Comparison of ENCODE assay signal across 29 cellular contexts in genomic region chr10:117444497-117445040, GRCh38.
"Had no signal": no experiment of that assay in that cellular context is flagged by ENCODE, and none has a peak within 500 bp of the region (broad histone marks: within the 10 kb centered on the region; RNA-seq: fewer than 3 reads in every experiment).

No MANE protein-coding gene starts in this region.

- H3K27me3 ChIP-seq: body of pancreas, foreskin keratinocyte had no signal

- H3K9me3 ChIP-seq: body of pancreas, gastrocnemius medialis had no signal

- H3K36me3 ChIP-seq: gastrocnemius medialis, heart left ventricle, WERI-Rb-1 had no signal

- FAIRE-seq: colon, TTC549 had no signal

- H3K4me3 ChIP-seq: body of pancreas, gastrocnemius medialis, heart left ventricle had no signal

- ATAC-seq: activated CD4-positive, CD25-positive, alpha-beta regulatory T cell treated with anti-CD3 and anti-CD28 coated beads, Interleukin-2, amount 50 U/mL, for 24 hours; activated CD8-positive, alpha-beta T cell treated with anti-CD3 and anti-CD28 coated beads for 36 hours; activated T-cell treated with anti-CD3 and anti-CD28 coated beads, Interleukin-2, amount 50 U/mL, for 4 hours; activated T-helper 17 cell treated with anti-CD3 and anti-CD28 coated beads, Interleukin-2, amount 50 U/mL, for 72 hours; body of pancreas; foreskin keratinocyte; gastrocnemius medialis; heart left ventricle had no signal

- DNase-seq: activated B cell treated with CpG ODN at 0.5 μM for 24 hours; activated CD4-positive, alpha-beta T cell treated with anti-CD3 and anti-CD28 coated beads for 48 hours; activated CD4-positive, alpha-beta T cell treated with anti-CD3 and anti-CD28 coated beads, Interleukin-2, amount 50 U/mL, for 1 hour; activated CD4-positive, alpha-beta T cell treated with anti-CD3 and anti-CD28 coated beads, Interleukin-2, amount 50 U/mL, for 48 hours; activated CD8-positive, alpha-beta memory T cell treated with anti-CD3 and anti-CD28 coated beads for 24 hours; activated CD8-positive, alpha-beta T cell treated with anti-CD3 and anti-CD28 coated beads for 36 hours; activated effector memory CD4-positive, alpha-beta T cell treated with Interleukin-2 at 50 U/mL for 16 hours; activated gamma-delta T cell treated with Interleukin-2 at 50 U/mL for 16 hours; activated naive CD4-positive, alpha-beta T cell treated with anti-CD3 and anti-CD28 coated beads, Interleukin-2, amount 50 U/mL, for 16 hours; activated naive CD4-positive, alpha-beta T cell treated with Interleukin-2 at 50 U/mL for 16 hours; activated T-cell treated with anti-CD3 and anti-CD28 coated beads, Interleukin-2, amount 50 U/mL, for 4 hours; amniotic stem cell; anterior cingulate cortex; body of pancreas; caudate nucleus; cortex of kidney; dermis blood vessel endothelial cell; effector memory CD4-positive, alpha-beta T cell; endodermal cell; foreskin keratinocyte; gastrocnemius medialis; glutamatergic neuron; heart left ventricle; T-helper 2 cell; WERI-Rb-1 had no signal

- H3K27ac ChIP-seq: body of pancreas, foreskin keratinocyte, gastrocnemius medialis, heart left ventricle, WERI-Rb-1 had no signal

- H3K4me1 ChIP-seq: foreskin keratinocyte had no signal
